Comparison of ENCODE assay signal across 8 cellular contexts in the genomic region with DNA sequence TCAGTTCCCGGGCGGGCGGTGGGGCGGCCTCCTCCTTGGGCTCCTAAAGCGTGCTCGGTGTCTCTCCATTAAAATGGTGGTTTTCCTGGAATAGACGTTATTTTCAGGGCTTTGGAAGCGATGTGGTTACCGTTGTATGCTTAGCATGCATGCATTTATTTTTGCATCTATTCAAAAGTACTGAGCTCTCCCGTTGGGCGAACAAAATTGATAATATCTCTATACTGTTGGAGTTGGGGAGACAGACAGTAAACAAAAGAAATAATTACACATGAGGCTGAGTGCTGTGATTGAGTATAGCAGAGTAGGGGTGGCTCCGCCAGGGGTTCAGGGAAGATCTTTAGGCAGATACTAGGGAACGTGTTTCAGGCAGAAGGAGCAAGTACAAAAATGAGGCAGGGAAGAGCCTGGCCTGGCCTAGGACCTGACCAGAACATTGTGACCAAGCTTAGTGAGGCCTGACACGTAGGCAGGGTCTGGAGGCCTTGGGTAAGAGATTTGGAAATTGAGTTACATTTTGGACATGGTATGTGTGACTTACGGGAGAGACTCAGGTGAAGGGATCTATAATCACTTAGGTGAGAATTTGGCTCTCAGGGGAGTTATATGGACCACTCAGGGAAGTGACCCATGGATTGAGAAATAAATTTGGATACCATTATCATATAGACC. TPM values are rescaled to one million over a fixed set of nuclear protein-coding genes. Genes with fewer than 3 reads are reported as not detected.
DNase-seq lines count a peak whose midpoint lies in the region; ATAC-seq and TF ChIP-seq lines count a peak whose summit lies in the region.

No MANE protein-coding gene starts in this region.

- no peaks in the 10 kb centered on the region for H3K27me3 ChIP-seq in OCI-LY1 (ENCODE audit: insufficient read depth, low read length)

- peak overlapping the region; percentile 90 for H3K4me3 Mint-ChIP-seq in T-helper 2 cell treated with Interferon-gamma antibody and Interleukin-4, amounts not matched to agents 5 μg/mL and 100 μg/mL, for 36 hours

- peaks cover 33% of the 10 kb centered on the region for H3K4me1 ChIP-seq in OCI-LY1 (ENCODE audit: insufficient read depth, low read length, severe bottlenecking)

- no peak for DNase-seq in T-helper 2 cell treated with Interferon-gamma antibody and Interleukin-4, amounts not matched to agents 5 μg/mL and 100 μg/mL, for 36 hours (ENCODE audit: low spot score)
- DNase-seq in T-helper 2 cell (no peak), epithelial cell of proximal tubule (ENCODE audit: low read depth) (no peak), skeletal muscle cell (ENCODE audit: low read depth) (no peak), Ammon's horn (ENCODE audit: low spot score) (no peak)

- no peaks in the 10 kb centered on the region for H3K27me3 Mint-ChIP-seq in T-helper 2 cell treated with Interferon-gamma antibody and Interleukin-4, amounts not matched to agents 5 μg/mL and 100 μg/mL, for 36 hours (ENCODE audit: low read depth)

- H3K4me2 ChIP-seq in OCI-LY1 (ENCODE audit: low read length) = peak overlapping the region; percentile 92

- peaks cover 13% of the 10 kb centered on the region; the same call in 1 of the 2 replicates for H3K36me3 ChIP-seq in OCI-LY1 (ENCODE audit: insufficient read depth, low read length)

- no peaks in the 10 kb centered on the region for H3K9me3 Mint-ChIP-seq in T-helper 2 cell treated with Interferon-gamma antibody and Interleukin-4, amounts not matched to agents 5 μg/mL and 100 μg/mL, for 36 hours

- no peaks in the 10 kb centered on the region for H4K20me1 ChIP-seq in OCI-LY1 (ENCODE audit: insufficient read depth, low read length)

- peak overlapping the region; percentile 79 for H3K27ac ChIP-seq in OCI-LY1 (ENCODE audit: low read depth, low read length, poor library complexity, severe bottlenecking)

- no peaks in the 10 kb centered on the region for H3K9me3 ChIP-seq in OCI-LY1 (ENCODE audit: low read length)

- peak overlapping the region; percentile 88 for H3K4me3 ChIP-seq in OCI-LY1 (ENCODE audit: low read depth, low read length, poor library complexity, severe bottlenecking)
- peak overlapping the region; percentile 80 for H3K4me3 ChIP-seq in epithelial cell of proximal tubule (ENCODE audit: low read depth, low read length)
- peak overlapping the region; percentile 68 for H3K4me3 ChIP-seq in skeletal muscle cell (ENCODE audit: low read depth, low read length)

- no peaks in the 10 kb centered on the region for H3K9me2 ChIP-seq in OCI-LY1 (ENCODE audit: low read depth, low read length)

- peaks cover 50% of the 10 kb centered on the region for H3K4me1 Mint-ChIP-seq in T-helper 2 cell treated with Interferon-gamma antibody and Interleukin-4, amounts not matched to agents 5 μg/mL and 100 μg/mL, for 36 hours (ENCODE audit: low read depth)

- no peak for ATAC-seq in GM21717 (IDR thresholded peaks at IDR 0.05; ENCODE audit: unreplicated experiment)
- no peak for ATAC-seq in HG02981 (IDR thresholded peaks at IDR 0.05; ENCODE audit: unreplicated experiment)

- TF ChIP-seq CTCF in OCI-LY1 (IDR thresholded peaks at IDR 0.05; ENCODE audit: low read length) (no peak), epithelial cell of proximal tubule (conservative IDR thresholded peaks at IDR 0.05; ENCODE audit: low read depth, low read length) (no peak)

- H2AFZ ChIP-seq in OCI-LY1 (ENCODE audit: low read length) = no peak overlapping the region

- peaks cover 50% of the 10 kb centered on the region for H3K79me2 ChIP-seq in OCI-LY1 (ENCODE audit: insufficient read depth, low read length)

- peaks cover 33% of the 10 kb centered on the region for H3K36me3 Mint-ChIP-seq in T-helper 2 cell treated with Interferon-gamma antibody and Interleukin-4, amounts not matched to agents 5 μg/mL and 100 μg/mL, for 36 hours (ENCODE audit: low read depth)

- peak overlapping the region; percentile 86 for H3K27ac Mint-ChIP-seq in T-helper 2 cell treated with Interferon-gamma antibody and Interleukin-4, amounts not matched to agents 5 μg/mL and 100 μg/mL, for 36 hours

- H3F3A ChIP-seq in OCI-LY1 (ENCODE audit: insufficient read depth, low read length) = 0 out of 2 replicates have a peak, but pooled peaks cover 5% of the 10 kb centered on the region

- H3K9ac ChIP-seq in OCI-LY1 (ENCODE audit: low read length) = peak overlapping the region; percentile 95

RNA-seq across cellular contexts. Expression of gene NCAPH, which starts 0.7 kb away (rescaled TPM):
- 45.2 and 58.7 TPM in 2 replicates for total RNA-seq in epithelial cell of proximal tubule

RNA-seq across cellular contexts. Expression of gene ITPRIPL1, which starts 11.1 kb away (rescaled TPM):
- 7.7 and 10.3 TPM in 2 replicates for total RNA-seq in epithelial cell of proximal tubule

RNA-seq across cellular contexts. Expression of gene SNRNP200, which starts 30.9 kb away (rescaled TPM):
- total RNA-seq in epithelial cell of proximal tubule = 77.2 and 88.9 TPM in 2 replicates
